8 cellular contexts compared by ENCODE assay signal in genomic region chr5:62305715-62306493, GRCh38. TPM values are rescaled to one million over a fixed set of nuclear protein-coding genes. Genes with fewer than 3 reads are reported as not detected.
DNase-seq lines count a peak whose midpoint lies in the region; ATAC-seq and TF ChIP-seq lines count a peak whose summit lies in the region.

KIF2A (plus strand) TSS chr5:62306206; CDS start chr5:62306473, 267 bp downstream.

- TF ChIP-seq EP300 in esophagus muscularis mucosa (IDR thresholded peaks at IDR 0.05): no peak

- H3K9me3 ChIP-seq in DOHH2 (ENCODE audit: control insufficient read depth, insufficient read depth, low read length) (no peaks in the 10 kb centered on the region), KOPT-K1 (ENCODE audit: insufficient read depth, low read length, poor library complexity, severe bottlenecking) (no peaks in the 10 kb centered on the region), Peyer's patch (no peaks in the 10 kb centered on the region), esophagus muscularis mucosa (no peaks in the 10 kb centered on the region), muscle layer of duodenum (ENCODE audit: control insufficient read depth in 1 of 2, low read length in 2 of 2) (no peaks in the 10 kb centered on the region)

- peak; percentile 89 for ATAC-seq in GM21825 (IDR thresholded peaks at IDR 0.05; ENCODE audit: unreplicated experiment)

- H3K4me3 ChIP-seq in DOHH2 (ENCODE audit: low read length) (peak within 1 kb of the TSS; percentile 84), Peyer's patch (peak within 1 kb of the TSS; percentile 75 to 98 (median 90)), esophagus muscularis mucosa (peak within 1 kb of the TSS; percentile 86 to 99 (median 90)), muscle layer of duodenum (ENCODE audit: low read depth in 1 of 2, low read length in 2 of 2) (peak within 1 kb of the TSS; percentile 81 to 87)

- H3K79me2 ChIP-seq in DOHH2 (ENCODE audit: control insufficient read depth, low read length): peaks cover 47% of the 10 kb centered on the region

- intact Hi-C loops in esophagus muscularis mucosa (cut with DNase I): loop anchor here (5.0 kb wide), 1 partner anchor 46 kb away; no protein-coding TSS in a partner anchor

- no peaks in the 10 kb centered on the region for H3F3A ChIP-seq in DOHH2 (ENCODE audit: control insufficient read depth, insufficient read depth)

- peaks cover 17% of the 10 kb centered on the region for H4K20me1 ChIP-seq in DOHH2 (ENCODE audit: control insufficient read depth, insufficient read depth, low read depth, low read length)

- DNase-seq in Peyer's patch (peak; percentile 83 to 95 (median 93)), esophagus muscularis mucosa (ENCODE audit: extremely low spot score) (peak; percentile 95)
- peak; percentile 94 to 95 for DNase-seq in activated T-cell treated with anti-CD3 and anti-CD28 coated beads, Interleukin-2, amount 50 U/mL, for 48 hours
- peak; percentile 69 for DNase-seq in stimulated activated CD8-positive, alpha-beta memory T cell treated with anti-CD3 and anti-CD28 coated beads, Interleukin-7, amount 100 ng/mL, for 24 hours (ENCODE audit: low read depth)

- H3K36me3 ChIP-seq in DOHH2 (ENCODE audit: control insufficient read depth, low read length): peaks cover 33% of the 10 kb centered on the region
- H3K36me3 ChIP-seq in KOPT-K1 (ENCODE audit: insufficient read depth, low read length): peaks cover 25% of the 10 kb centered on the region
- no peaks in the 10 kb centered on the region for H3K36me3 ChIP-seq in Peyer's patch
- no peaks in the 10 kb centered on the region for H3K36me3 ChIP-seq in esophagus muscularis mucosa
- no peaks in the 10 kb centered on the region for H3K36me3 ChIP-seq in muscle layer of duodenum (ENCODE audit: control insufficient read depth in 1 of 2, insufficient read depth in 2 of 2, low read length in 2 of 2)

- H3K9me2 ChIP-seq in DOHH2 (replicated peaks; ENCODE audit: control insufficient read depth, low read length): no peaks in the 10 kb centered on the region

- H3K4me2 ChIP-seq in DOHH2 (ENCODE audit: low read length): peak within 1 kb of the TSS; percentile 93

- H3K4me1 ChIP-seq in DOHH2 (ENCODE audit: control insufficient read depth, low read length) (peaks cover 42% of the 10 kb centered on the region), Peyer's patch (peaks cover 0 to 18% (median 3%) of the 10 kb centered on the region in 4 donors), esophagus muscularis mucosa (peaks cover 14 to 32% (median 28%) of the 10 kb centered on the region in 4 donors), muscle layer of duodenum (ENCODE audit: control insufficient read depth in 1 of 2, insufficient read depth in 2 of 2, low read length in 2 of 2) (peaks cover 0 to 7% of the 10 kb centered on the region in 2 donors)

- 0% methylated on average over 29 of the region's 86 CpGs for WGBS in esophagus muscularis mucosa

- TF ChIP-seq CTCF in DOHH2 (IDR thresholded peaks at IDR 0.05; ENCODE audit: low read depth, low read length, poor library complexity, severe bottlenecking): no peak
- peak in 3 of 6 experiments; percentile 36 to 51 (median 38) for TF ChIP-seq CTCF in Peyer's patch (IDR thresholded peaks at IDR 0.05)
- peak; percentile 14 to 36 (median 21) for TF ChIP-seq CTCF in esophagus muscularis mucosa (IDR thresholded peaks at IDR 0.05)

- H3K27ac ChIP-seq in DOHH2 (ENCODE audit: low read depth, low read length) (peak within 1 kb of the TSS; percentile 68), KOPT-K1 (ENCODE audit: low read depth, low read length, poor library complexity, severe bottlenecking) (peak within 1 kb of the TSS; percentile 86), Peyer's patch (peak within 1 kb of the TSS; percentile 91 to 98 (median 96)), esophagus muscularis mucosa (replicated peaks in 1 of 4) (peak within 1 kb of the TSS; percentile 90 to 96 (median 95)), muscle layer of duodenum (ENCODE audit: low read length) (peak within 1 kb of the TSS; percentile 64)

- TF ChIP-seq POLR2A in Peyer's patch (IDR thresholded peaks at IDR 0.05) (peak in 1 of 2 donors; percentile 65), esophagus muscularis mucosa (IDR thresholded peaks at IDR 0.05; ENCODE audit: low read depth) (no peak)

- H3K27me3 ChIP-seq in DOHH2 (ENCODE audit: control insufficient read depth, low read length) (no peaks in the 10 kb centered on the region), Peyer's patch (no peaks in the 10 kb centered on the region), esophagus muscularis mucosa (no peaks in the 10 kb centered on the region), muscle layer of duodenum (ENCODE audit: low read depth, low read length) (no peaks in the 10 kb centered on the region)

RNA-seq across cellular contexts. Expression of gene KIF2A, which starts in this region (rescaled TPM):
- 10 to 100 TPM; 38.3 to 71.8 (median 41.6) TPM for total RNA-seq in Peyer's patch
- 10 to 100 TPM; 31.6 to 37.1 (median 33.3) TPM for total RNA-seq in esophagus muscularis mucosa

Comparison
In these comparisons a context has a peak if more than half of its experiments do, and no peak if none do; other contexts are left out.
1. Peak in every context shown above with its lines: DNase-seq, ATAC-seq, H3K4me3 ChIP-seq and H3K27ac ChIP-seq.